8 cellular contexts compared by ENCODE assay signal in the genomic region with DNA sequence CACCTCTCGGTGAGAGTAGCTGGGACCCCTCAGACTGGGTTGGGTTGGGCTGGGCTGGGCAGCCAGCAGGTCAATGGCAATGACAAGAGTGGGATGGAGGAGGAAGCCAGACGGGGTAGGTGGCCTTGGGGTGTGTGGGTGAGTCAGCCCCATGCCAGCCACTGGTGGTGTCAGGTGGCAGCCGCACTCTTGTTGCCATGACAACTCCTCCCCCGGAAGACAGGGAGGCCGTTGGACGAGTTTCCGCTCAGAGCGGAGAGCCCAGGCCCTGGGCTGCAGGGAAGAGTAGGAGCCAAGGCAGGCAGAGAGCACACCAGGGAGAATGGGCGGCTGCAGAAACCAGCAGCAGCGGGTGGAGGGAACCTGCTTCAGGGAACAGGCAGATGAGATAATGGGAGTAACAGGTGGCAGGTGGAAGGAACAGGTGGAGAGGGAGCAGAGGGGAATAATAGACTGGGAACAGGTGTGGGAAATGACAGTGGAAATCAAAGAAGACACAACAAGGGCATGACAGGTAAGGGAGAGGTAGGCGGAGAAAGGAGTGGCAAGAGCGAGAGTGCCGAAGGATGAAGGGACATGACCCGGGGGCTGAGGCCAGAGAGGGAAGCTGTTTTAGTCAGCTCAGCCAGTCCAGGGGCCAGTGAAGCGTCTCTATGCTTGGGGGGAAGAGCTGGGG. TPM values are rescaled to one million over a fixed set of nuclear protein-coding genes. Genes with fewer than 3 reads are reported as not detected.
DNase-seq lines count a peak whose midpoint lies in the region; ATAC-seq, FAIRE-seq and TF ChIP-seq lines count a peak whose summit lies in the region.

No MANE protein-coding gene starts in this region.

- H3K27ac ChIP-seq in esophagus muscularis mucosa (replicated peaks in 1 of 4): no peak overlapping the region

- no peaks in the 10 kb centered on the region for H3K4me1 ChIP-seq in esophagus muscularis mucosa

- no peak for TF ChIP-seq EP300 in esophagus muscularis mucosa (IDR thresholded peaks at IDR 0.05)

- no peak for FAIRE-seq in RCC 7860 (lab: Jason Lieb, UNC)

- H3K36me3 Mint-ChIP-seq in nephron (ENCODE audit: low read depth): peaks cover 4% of the 10 kb centered on the region

- peak overlapping the region; percentile 20 to 92 (median 36) for H3K27ac Mint-ChIP-seq in nephron

- H3K4me3 ChIP-seq in choroid plexus epithelial cell (ENCODE audit: low read depth, low read length) (no peak overlapping the region), esophagus muscularis mucosa (no peak overlapping the region)

- no peak for TF ChIP-seq CTCF in choroid plexus epithelial cell (conservative IDR thresholded peaks at IDR 0.05; ENCODE audit: low read depth, low read length)
- no peak for TF ChIP-seq CTCF in nephron (IDR thresholded peaks at IDR 0.05; ENCODE audit: unreplicated experiment in 3 of 3)
- no peak for TF ChIP-seq CTCF in esophagus muscularis mucosa (IDR thresholded peaks at IDR 0.05)

- H3K4me1 Mint-ChIP-seq in nephron: peaks cover 28% of the 10 kb centered on the region

- peak overlapping the region in 2 of 3 experiments; percentile 1 to 71 for H3K4me3 Mint-ChIP-seq in nephron

- peaks cover 0 to 1% (median 0%) of the 10 kb centered on the region in 4 donors for H3K36me3 ChIP-seq in esophagus muscularis mucosa

- intact Hi-C loops in esophagus muscularis mucosa (cut with DNase I): no loop called here

- 81% methylated on average over 15 of the region's 15 CpGs for WGBS in esophagus muscularis mucosa

- H3K27me3 ChIP-seq in esophagus muscularis mucosa: peaks cover 0 to 6% (median 0%) of the 10 kb centered on the region in 4 donors

- no peaks in the 10 kb centered on the region for H3K9me3 ChIP-seq in esophagus muscularis mucosa

- ATAC-seq in HG02588 (IDR thresholded peaks at IDR 0.05; ENCODE audit: unreplicated experiment): no peak
- no peak for ATAC-seq in GM19324 (IDR thresholded peaks at IDR 0.05; ENCODE audit: low FRiP score, unreplicated experiment)

- peaks cover 28% of the 10 kb centered on the region for H3K27me3 Mint-ChIP-seq in nephron (ENCODE audit: low read depth)

- no peak for TF ChIP-seq POLR2A in esophagus muscularis mucosa (IDR thresholded peaks at IDR 0.05; ENCODE audit: low read depth)

- DNase-seq in stimulated activated naive CD4-positive, alpha-beta T cell treated with Interleukin-2 at 50 U/mL for 16 hours (lab: John Stamatoyannopoulos, UW): peak; percentile 11
- no peak for DNase-seq in stimulated activated naive CD4-positive, alpha-beta T cell (lab: John Stamatoyannopoulos, UW)
- DNase-seq in RCC 7860 (ENCODE audit: low spot score): peak; percentile 27
- peak; percentile 26 for DNase-seq in choroid plexus epithelial cell (ENCODE audit: low read depth)
- DNase-seq in esophagus muscularis mucosa (ENCODE audit: extremely low spot score): no peak

- H3K9me3 Mint-ChIP-seq in nephron: no peaks in the 10 kb centered on the region

RNA-seq across cellular contexts. Expression of a gene that starts 8.7 kb away (rescaled TPM):
- 10 to 100 TPM in 2 of 4 donors, 1 to 10 TPM in 2; 3.3 to 12.5 (median 10.0) TPM for total RNA-seq in esophagus muscularis mucosa

RNA-seq across cellular contexts. Expression of a gene that starts 42.7 kb away (rescaled TPM):
- total RNA-seq in esophagus muscularis mucosa: 10 to 100 TPM; 10.3 to 13.2 (median 12.2) TPM

Comparison
In these comparisons a context has a peak if more than half of its experiments do, and no peak if none do; other contexts are left out.
1. DNase-seq: peak in stimulated activated naive CD4-positive, alpha-beta T cell treated with Interleukin-2 at 50 U/mL for 16 hours (single experiment), RCC 7860 (single experiment) and choroid plexus epithelial cell (single experiment); none in stimulated activated naive CD4-positive, alpha-beta T cell (0 of 6) and esophagus muscularis mucosa (single experiment).